Comparison of ENCODE assay signal across 28 cellular contexts in genomic region chr12:52657305-52657902, GRCh38. TPM values are rescaled to one million over a fixed set of nuclear protein-coding genes. Genes with fewer than 3 reads are reported as not detected.
"Had no signal": no experiment of that assay in that cellular context is flagged by ENCODE, and none has a peak within 500 bp of the region (broad histone marks: within the 10 kb centered on the region; RNA-seq: fewer than 3 reads in every experiment).

No MANE protein-coding gene starts in this region.

- ATAC-seq: activated CD4-positive, alpha-beta T cell treated with anti-CD3 and anti-CD28 coated beads for 36 hours; activated naive CD4-positive, alpha-beta T cell treated with anti-CD3 and anti-CD28 coated beads, Interleukin-2, amount 50 U/mL, for 72 hours; activated naive CD8-positive, alpha-beta T cell treated with anti-CD3 and anti-CD28 coated beads, Interleukin-2, amount 50 U/mL, for 24 hours; body of pancreas had no signal

- H3K27ac ChIP-seq: ascending aorta, body of pancreas, KMS-11, SJCRH30, WERI-Rb-1 had no signal

- FAIRE-seq: bronchial epithelial cell had no signal

- DNase-seq: activated CD4-positive, alpha-beta memory T cell treated with anti-CD3 and anti-CD28 coated beads, Interleukin-2, amount 10 ng/mL, durations not matched to agents 7 days and 5 days; activated CD4-positive, alpha-beta T cell treated with anti-CD3 and anti-CD28 coated beads for 36 hours; activated CD4-positive, alpha-beta T cell treated with anti-CD3 and anti-CD28 coated beads, Interleukin-2, amount 50 U/mL, for 1 hour; activated CD8-positive, alpha-beta memory T cell treated with anti-CD3 and anti-CD28 coated beads, Interleukin-2, amount 50 U/mL, for 48 hours; activated naive CD8-positive, alpha-beta T cell treated with anti-CD3 and anti-CD28 coated beads, Interleukin-2, amount 50 U/mL, for 24 hours; activated T-cell treated with anti-CD3 and anti-CD28 coated beads, Interleukin-2, amount 50 U/mL, for 1 hour; amniotic stem cell; body of pancreas; central memory CD4-positive, alpha-beta T cell; NCI-H1092 treated with DMSO at 0.1 percent for 48 hours; NCI-H1436 treated with DMSO at 0.1 percent for 48 hours; NCI-H1930; NCI-H510A; NCI-H526 treated with DMSO at 0.1 percent for 48 hours; NCI-H82; SJCRH30; SK-N-SH; T-helper 1 cell; WERI-Rb-1 had no signal

- H3K27me3 ChIP-seq: ascending aorta, body of pancreas had no signal

- H3K4me3 ChIP-seq: ascending aorta, body of pancreas, SJCRH30 had no signal

- H3K9ac ChIP-seq: KMS-11, SK-N-SH had no signal

- H3K27ac Mint-ChIP-seq: activated CD4-positive, alpha-beta memory T cell treated with anti-CD3 and anti-CD28 coated beads, Interleukin-2, amount 10 ng/mL, durations not matched to agents 7 days and 5 days; activated CD4-positive, alpha-beta T cell treated with anti-CD3 and anti-CD28 coated beads for 36 hours; activated naive CD8-positive, alpha-beta T cell treated with anti-CD3 and anti-CD28 coated beads, Interleukin-2, amount 50 U/mL, for 24 hours had no signal

- H3K4me1 ChIP-seq: ascending aorta, SJCRH30 had no signal

- H3K36me3 Mint-ChIP-seq: activated naive CD4-positive, alpha-beta T cell treated with anti-CD3 and anti-CD28 coated beads, Interleukin-2, amount 50 U/mL, for 72 hours had no signal

- H3K27me3 Mint-ChIP-seq: activated CD4-positive, alpha-beta T cell treated with anti-CD3 and anti-CD28 coated beads for 36 hours; activated naive CD8-positive, alpha-beta T cell treated with anti-CD3 and anti-CD28 coated beads, Interleukin-2, amount 50 U/mL, for 24 hours had no signal

- H3K9me3 Mint-ChIP-seq: activated CD4-positive, alpha-beta memory T cell treated with anti-CD3 and anti-CD28 coated beads, Interleukin-2, amount 10 ng/mL, durations not matched to agents 7 days and 5 days; activated naive CD4-positive, alpha-beta T cell treated with anti-CD3 and anti-CD28 coated beads, Interleukin-2, amount 50 U/mL, for 72 hours; activated naive CD8-positive, alpha-beta T cell treated with anti-CD3 and anti-CD28 coated beads, Interleukin-2, amount 50 U/mL, for 24 hours had no signal

- H3K36me3 ChIP-seq: ascending aorta, SJCRH30, WERI-Rb-1 had no signal

- H3K9me3 ChIP-seq: ascending aorta, body of pancreas, SJCRH30, SK-N-SH had no signal

- H3K4me2 ChIP-seq: KMS-11, SK-N-SH had no signal

- H3K4me3 Mint-ChIP-seq: activated CD4-positive, alpha-beta memory T cell treated with anti-CD3 and anti-CD28 coated beads, Interleukin-2, amount 10 ng/mL, durations not matched to agents 7 days and 5 days; activated CD4-positive, alpha-beta T cell treated with anti-CD3 and anti-CD28 coated beads for 36 hours; activated naive CD8-positive, alpha-beta T cell treated with anti-CD3 and anti-CD28 coated beads, Interleukin-2, amount 50 U/mL, for 24 hours had no signal

RNA-seq across cellular contexts. Expression of gene KRT2, which starts 5.4 kb away (rescaled TPM):
- total RNA-seq: activated CD4-positive, alpha-beta memory T cell treated with anti-CD3 and anti-CD28 coated beads, Interleukin-2, amount 10 ng/mL, durations not matched to agents 7 days and 5 days; activated CD4-positive, alpha-beta T cell treated with anti-CD3 and anti-CD28 coated beads for 36 hours; activated naive CD4-positive, alpha-beta T cell treated with anti-CD3 and anti-CD28 coated beads, Interleukin-2, amount 50 U/mL, for 72 hours; ascending aorta; body of pancreas; bronchial epithelial cell; chondrocyte; MCF 10A; OCI-LY7; RPMI7951; SJCRH30 had no signal
- polyA plus RNA-seq: SK-N-SH had no signal

RNA-seq across cellular contexts. Expression of gene KRT1, which starts 22.8 kb away (rescaled TPM):
- total RNA-seq: activated CD4-positive, alpha-beta T cell treated with anti-CD3 and anti-CD28 coated beads for 36 hours; activated naive CD4-positive, alpha-beta T cell treated with anti-CD3 and anti-CD28 coated beads, Interleukin-2, amount 50 U/mL, for 72 hours; ascending aorta; body of pancreas; bronchial epithelial cell; chondrocyte; MCF 10A; OCI-LY7; RPMI7951; SJCRH30 had no signal
- polyA plus RNA-seq: SK-N-SH had no signal

RNA-seq across cellular contexts. Expression of gene KRT73, which starts 39.0 kb away (rescaled TPM):
- total RNA-seq: activated CD4-positive, alpha-beta memory T cell treated with anti-CD3 and anti-CD28 coated beads, Interleukin-2, amount 10 ng/mL, durations not matched to agents 7 days and 5 days; ascending aorta; bronchial epithelial cell; chondrocyte; MCF 10A; OCI-LY7; RPMI7951; SJCRH30 had no signal
- polyA plus RNA-seq: SK-N-SH had no signal

RNA-seq across cellular contexts. Expression of gene KRT77, which starts 45.9 kb away (rescaled TPM):
- total RNA-seq: activated CD4-positive, alpha-beta memory T cell treated with anti-CD3 and anti-CD28 coated beads, Interleukin-2, amount 10 ng/mL, durations not matched to agents 7 days and 5 days; activated CD4-positive, alpha-beta T cell treated with anti-CD3 and anti-CD28 coated beads for 36 hours; activated naive CD4-positive, alpha-beta T cell treated with anti-CD3 and anti-CD28 coated beads, Interleukin-2, amount 50 U/mL, for 72 hours; ascending aorta; body of pancreas; bronchial epithelial cell; chondrocyte; MCF 10A; OCI-LY7; RPMI7951; SJCRH30; T-helper 2 cell treated with Interferon-gamma antibody and Interleukin-4, amounts not matched to agents 100 ng/mL and 5 ng/mL, for 36 hours had no signal
- polyA plus RNA-seq: SK-N-SH had no signal

RNA-seq across cellular contexts. Expression of gene KRT72, which starts 56.1 kb away (rescaled TPM):
- total RNA-seq: activated CD4-positive, alpha-beta memory T cell treated with anti-CD3 and anti-CD28 coated beads, Interleukin-2, amount 10 ng/mL, durations not matched to agents 7 days and 5 days; ascending aorta; body of pancreas; bronchial epithelial cell; chondrocyte; MCF 10A; OCI-LY7; RPMI7951; SJCRH30 had no signal
- polyA plus RNA-seq: SK-N-SH had no signal
